8 cellular contexts compared by ENCODE assay signal in genomic region chr17:51427259-51428255, GRCh38.
DNase-seq lines count a peak whose midpoint lies in the region; ATAC-seq and TF ChIP-seq lines count a peak whose summit lies in the region.

No MANE protein-coding gene starts in this region.

- H3K4me3 ChIP-seq in DND-41 (ENCODE audit: low read depth in 1 of 2, low read length in 2 of 2) (no peak overlapping the region), SK-N-SH (ENCODE audit: low read depth in 2 of 2, low read length in 1 of 2) (no peak overlapping the region), tibial artery (no peak overlapping the region)

- H3K9me3 Mint-ChIP-seq in activated naive CD8-positive, alpha-beta T cell treated with anti-CD3 and anti-CD28 coated beads for 36 hours, result no peaks in the 10 kb centered on the region
- peaks cover 2% of the 10 kb centered on the region for H3K9me3 Mint-ChIP-seq in Calu3 (ENCODE audit: low read depth, unreplicated experiment)

- TF ChIP-seq RAD21 in SK-N-SH (IDR thresholded peaks at IDR 0.05; ENCODE audit: low read length), result no peak

- H3K27ac ChIP-seq in DND-41 (ENCODE audit: low read length) (0 out of 2 replicates have a peak overlapping the region, but pooled peaks have one; percentile 3), SK-N-SH (ENCODE audit: low read depth in 2 of 2, low read length in 1 of 2) (peak overlapping the region in 1 of 2 experiments; percentile 17; a peak in 1 of 4 replicates), tibial artery (no peak overlapping the region)

- H3K27ac Mint-ChIP-seq in activated naive CD8-positive, alpha-beta T cell treated with anti-CD3 and anti-CD28 coated beads for 36 hours, result peak overlapping the region; percentile 76
- no peak overlapping the region for H3K27ac Mint-ChIP-seq in Calu3 (ENCODE audit: unreplicated experiment)

- H3K36me3 ChIP-seq in DND-41 (ENCODE audit: insufficient read depth, low read length) (no peaks in the 10 kb centered on the region), SK-N-SH (replicated peaks in 1 of 2; ENCODE audit: control insufficient read depth in 1 of 2, insufficient read depth in 2 of 2, low read length in 1 of 2) (no peaks in the 10 kb centered on the region), tibial artery (no peaks in the 10 kb centered on the region)

- peaks cover 14% of the 10 kb centered on the region for H3K36me3 Mint-ChIP-seq in activated naive CD8-positive, alpha-beta T cell treated with anti-CD3 and anti-CD28 coated beads for 36 hours
- no peaks in the 10 kb centered on the region for H3K36me3 Mint-ChIP-seq in Calu3 (ENCODE audit: insufficient read depth, unreplicated experiment)

- DNase-seq in DND-41 (peak; percentile 58), SK-N-SH (peak; percentile 42), tibial artery (no peak), KG1 (lab: John Stamatoyannopoulos, UW) (no peak), Calu3 (no peak)
- DNase-seq in activated naive CD8-positive, alpha-beta T cell treated with anti-CD3 and anti-CD28 coated beads for 36 hours, result peak; percentile 67
- peak; percentile 22 for DNase-seq in stimulated activated CD8-positive, alpha-beta memory T cell treated with anti-CD3 and anti-CD28 coated beads, Interleukin-4, amount 100 ng/mL, for 24 hours (ENCODE audit: low read depth)

- H4K20me1 ChIP-seq in DND-41 (ENCODE audit: insufficient read depth, low read length), result no peaks in the 10 kb centered on the region
- no peaks in the 10 kb centered on the region for H4K20me1 ChIP-seq in SK-N-SH (ENCODE audit: insufficient read depth)

- H3K9me3 ChIP-seq in DND-41 (ENCODE audit: insufficient read depth, low read length, severe bottlenecking) (no peaks in the 10 kb centered on the region), SK-N-SH (peaks cover 8% of the 10 kb centered on the region; the same call in 1 of the 2 replicates), tibial artery (no peaks in the 10 kb centered on the region)

- H3K9me2 ChIP-seq in SK-N-SH, result no peaks in the 10 kb centered on the region

- H3K4me3 Mint-ChIP-seq in activated naive CD8-positive, alpha-beta T cell treated with anti-CD3 and anti-CD28 coated beads for 36 hours, result peak overlapping the region; percentile 8
- no peak overlapping the region for H3K4me3 Mint-ChIP-seq in Calu3 (ENCODE audit: low read depth, unreplicated experiment)

- no peak for TF ChIP-seq EP300 in SK-N-SH (IDR thresholded peaks at IDR 0.05; ENCODE audit: borderline replicate concordance in 1 of 2, low read depth in 1 of 2, low read length in 1 of 2)

- H3K4me1 ChIP-seq in DND-41 (ENCODE audit: insufficient read depth, low read length) (peaks cover 9% of the 10 kb centered on the region), SK-N-SH (ENCODE audit: control insufficient read depth in 1 of 2, insufficient read depth in 2 of 2, low read depth in 1 of 2, low read length in 1 of 2) (peaks cover 0 to 4% of the 10 kb centered on the region in 2 experiments; a peak in 1 of 4 replicates), tibial artery (no peaks in the 10 kb centered on the region)

- H3K9ac ChIP-seq in DND-41 (ENCODE audit: low read depth, low read length) (no peak overlapping the region), SK-N-SH (no peak overlapping the region)

- POLR2A ChIA-PET in SK-N-SH (lab: Yijun Ruan, JAX), result no interaction called here

- peak; percentile 91 for ATAC-seq in DND-41 (ENCODE audit: insufficient read depth, low read depth)
- peak; percentile 52 for ATAC-seq in HG02623 (IDR thresholded peaks at IDR 0.05; ENCODE audit: unreplicated experiment)

- TF ChIP-seq CTCF in DND-41 (IDR thresholded peaks at IDR 0.05; ENCODE audit: borderline replicate concordance, extremely low read depth, low read length, poor library complexity, severe bottlenecking), result no peak
- TF ChIP-seq CTCF in SK-N-SH (IDR thresholded peaks at IDR 0.05), result no peak
- no peak for TF ChIP-seq CTCF in tibial artery (IDR thresholded peaks at IDR 0.05)
- no peak for TF ChIP-seq CTCF in Calu3 (IDR thresholded peaks at IDR 0.05; ENCODE audit: unreplicated experiment)

- intact Hi-C loops in tibial artery (cut with DNase I; ENCODE audit: low total_unique reads), result no loop called here
- intact Hi-C loops in Calu3 (cut with micrococcal nuclease; ENCODE audit: unreplicated experiment), result no loop called here

- H2AFZ ChIP-seq in DND-41 (ENCODE audit: low read depth, low read length), result no peak overlapping the region
- H2AFZ ChIP-seq in SK-N-SH (ENCODE audit: low read depth), result no peak overlapping the region

- H3K79me2 ChIP-seq in DND-41 (ENCODE audit: insufficient read depth, low read length), result no peaks in the 10 kb centered on the region
- H3K79me2 ChIP-seq in SK-N-SH (ENCODE audit: insufficient read depth), result no peaks in the 10 kb centered on the region

- H3K4me1 Mint-ChIP-seq in activated naive CD8-positive, alpha-beta T cell treated with anti-CD3 and anti-CD28 coated beads for 36 hours, result peaks cover 46% of the 10 kb centered on the region
- peaks cover 9% of the 10 kb centered on the region for H3K4me1 Mint-ChIP-seq in Calu3 (ENCODE audit: low read depth, unreplicated experiment)

- H3K27me3 Mint-ChIP-seq in activated naive CD8-positive, alpha-beta T cell treated with anti-CD3 and anti-CD28 coated beads for 36 hours, result no peaks in the 10 kb centered on the region
- H3K27me3 Mint-ChIP-seq in Calu3 (ENCODE audit: unreplicated experiment), result peaks cover 44% of the 10 kb centered on the region

- no peak overlapping the region for H3K4me2 ChIP-seq in DND-41 (ENCODE audit: insufficient read depth, low read length)
- H3K4me2 ChIP-seq in SK-N-SH, result no peak overlapping the region

- CTCF ChIA-PET in SK-N-SH (lab: Yijun Ruan, JAX) (interaction anchor here (0.6 to 1.8 kb wide), 4 partner anchors 8 to 129 kb away, joined by 3 to 6 read pairs (median 4); no protein-coding TSS in a partner anchor), Calu3 (lab: Charles Lee) (no interaction called here)

- no TSS peak for BruUV-seq in Calu3 (replicated peaks; lab: Mats Ljungman, UMichigan)

- 28% methylated on average over 12 of the region's 12 CpGs for WGBS in SK-N-SH (ENCODE audit: low lambda C conversion rate)

- peaks cover 3% of the 10 kb centered on the region for H3F3A ChIP-seq in SK-N-SH (replicated peaks; ENCODE audit: insufficient read depth)

- peaks cover 3% of the 10 kb centered on the region for H3K27me3 ChIP-seq in DND-41 (ENCODE audit: insufficient read depth, low read length, poor library complexity)
- no peaks in the 10 kb centered on the region for H3K27me3 ChIP-seq in SK-N-SH (ENCODE audit: insufficient read depth)
- H3K27me3 ChIP-seq in tibial artery, result no peaks in the 10 kb centered on the region

TF ChIP-seq in SK-N-SH, 30 proteins besides CTCF, POLR2A, EP300 and RAD21 (continues in another document):
- TF ChIP-seq PBX3 (IDR thresholded peaks at IDR 0.05), result no peak
- TF ChIP-seq YY1 (IDR thresholded peaks at IDR 0.05; ENCODE audit: low read depth), result no peak
- no peak for TF ChIP-seq GABPA (IDR thresholded peaks at IDR 0.05; ENCODE audit: low read depth)
- no peak for TF ChIP-seq TAF1 (IDR thresholded peaks at IDR 0.05; ENCODE audit: borderline replicate concordance, low read depth, low read length)
- TF ChIP-seq ZBTB33 (IDR thresholded peaks at IDR 0.05; ENCODE audit: borderline replicate concordance, low read depth), result no peak
- TF ChIP-seq MEF2A (IDR thresholded peaks at IDR 0.05; ENCODE audit: borderline replicate concordance, low read depth), result no peak
- TF ChIP-seq POLR2AphosphoS5 (IDR thresholded peaks at IDR 0.05; ENCODE audit: low read depth, low read length), result no peak
- no peak for TF ChIP-seq EZH2phosphoT487 (IDR thresholded peaks at IDR 0.05; ENCODE audit: borderline replicate concordance, low read depth)
- no peak for TF ChIP-seq RFX5 (IDR thresholded peaks at IDR 0.05; ENCODE audit: low read length)
- no peak for TF ChIP-seq TEAD4 (IDR thresholded peaks at IDR 0.05; ENCODE audit: borderline replicate concordance, insufficient read depth)
- no peak for TF ChIP-seq SMC3 (IDR thresholded peaks at IDR 0.05; ENCODE audit: low read depth, low read length)
- no peak for TF ChIP-seq IRF3 (IDR thresholded peaks at IDR 0.05; ENCODE audit: low read depth, low read length)
- no peak for TF ChIP-seq RXRA (IDR thresholded peaks at IDR 0.05; ENCODE audit: borderline replicate concordance, low read depth)
- no peak for TF ChIP-seq TCF12 (IDR thresholded peaks at IDR 0.05)
- no peak for TF ChIP-seq JUND (IDR thresholded peaks at IDR 0.05)
- no peak for TF ChIP-seq SIN3A (IDR thresholded peaks at IDR 0.05; ENCODE audit: borderline replicate concordance, low read depth, low read length)

Comparison
In these comparisons a context has a peak if more than half of its experiments do, and no peak if none do; other contexts are left out.
1. DNase-seq: peak in DND-41 (single experiment), SK-N-SH (single experiment), activated naive CD8-positive, alpha-beta T cell treated with anti-CD3 and anti-CD28 coated beads for 36 hours (single experiment) and stimulated activated CD8-positive, alpha-beta memory T cell treated with anti-CD3 and anti-CD28 coated beads, Interleukin-4, amount 100 ng/mL, for 24 hours (single experiment); none in tibial artery (0 of 2), KG1 (single experiment) and Calu3 (single experiment).